In genomic region chr12:132614861-132615578, GRCh38 we compare ENCODE assay signal across 8 cellular contexts. TPM values are rescaled to one million over a fixed set of nuclear protein-coding genes. Genes with fewer than 3 reads are reported as not detected.
DNase-seq lines count a peak whose midpoint lies in the region; ATAC-seq and TF ChIP-seq lines count a peak whose summit lies in the region.

No MANE protein-coding gene starts in this region.

- H3K9me3 ChIP-seq in T-helper 17 cell (ENCODE audit: control insufficient read depth, low read length, poor library complexity, severe bottlenecking) (peaks cover 11% of the 10 kb centered on the region), adrenal gland (replicated peaks in 1 of 3) (no peaks in the 10 kb centered on the region)

- TF ChIP-seq CTCF in AG10803 (conservative IDR thresholded peaks at IDR 0.05; ENCODE audit: low read length): peak; percentile 87
- TF ChIP-seq CTCF in adrenal gland (IDR thresholded peaks at IDR 0.05): peak; percentile 83 to 91 (median 88)
- peak; percentile 92 for TF ChIP-seq CTCF in retinal pigment epithelial cell (conservative IDR thresholded peaks at IDR 0.05; ENCODE audit: low read depth, low read length)

- H3K4me3 Mint-ChIP-seq in T-helper 17 cell: peak overlapping the region; percentile 19

- H3K27me3 ChIP-seq in adrenal gland: peaks cover 50% of the 10 kb centered on the region

- H3K27ac Mint-ChIP-seq in T-helper 17 cell: no peak overlapping the region

- WGBS in adrenal gland, 4 donors: 26 to 31% (median 28%) methylated on average over 17 to 18 of the region's 18 CpGs

- H3K4me3 ChIP-seq in AG10803 (ENCODE audit: low read length) (no peak overlapping the region), adrenal gland (no peak overlapping the region), retinal pigment epithelial cell (ENCODE audit: low read length) (no peak overlapping the region)

- H3K27ac ChIP-seq in adrenal gland: no peak overlapping the region

- peaks cover 0 to 3% of the 10 kb centered on the region in 2 donors for H3K4me1 ChIP-seq in adrenal gland (replicated peaks in 1 of 2)

- peaks cover 16% of the 10 kb centered on the region for H3K4me1 Mint-ChIP-seq in T-helper 17 cell

- H3K36me3 Mint-ChIP-seq in T-helper 17 cell (ENCODE audit: low read depth): peaks cover 5% of the 10 kb centered on the region

- TF ChIP-seq POLR2A in adrenal gland (IDR thresholded peaks at IDR 0.05): no peak

- H3K27me3 Mint-ChIP-seq in T-helper 17 cell: peaks cover 41% of the 10 kb centered on the region

- ATAC-seq in GM21367 (IDR thresholded peaks at IDR 0.05; ENCODE audit: unreplicated experiment) (peak; percentile 65), T-helper 17 cell (peak; percentile 86), left ventricle myocardium superior (peak; percentile 94), HG02759 (IDR thresholded peaks at IDR 0.05; ENCODE audit: unreplicated experiment) (no peak)

- intact Hi-C loops in adrenal gland (cut with DNase I): loop anchor here (10.0 kb wide), 2 partner anchors 200 to 460 kb away; no protein-coding TSS in a partner anchor
- intact Hi-C loops in left ventricle myocardium superior (cut with micrococcal nuclease): loop anchor here (10.0 kb wide), 1 partner anchor 200 kb away; no protein-coding TSS in a partner anchor

- H3K36me3 ChIP-seq in adrenal gland (replicated peaks in 1 of 2): no peaks in the 10 kb centered on the region

- DNase-seq in AG10803 (ENCODE audit: low read depth) (peak; percentile 79), NCI-H1694 (lab: John Stamatoyannopoulos, UW) (peak; percentile 76), T-helper 17 cell (peak; percentile 53 to 74 (median 68)), adrenal gland (peak; percentile 73 to 90 (median 88)), left ventricle myocardium superior (peak; percentile 87), retinal pigment epithelial cell (ENCODE audit: low read depth) (peak; percentile 24)

RNA-seq across cellular contexts. Expression of gene P2RX2, which starts 3.6 kb away (rescaled TPM):
- total RNA-seq in T-helper 17 cell: not detected
- under 1 TPM in 1 of 8 donors, not detected in 7; 0.11 TPM for total RNA-seq in adrenal gland
- 1 to 10 TPM in 1 of 3 donors, under 1 TPM in 1, not detected in 1; 0.44 to 1.9 TPM for polyA plus RNA-seq in adrenal gland
- total RNA-seq in left ventricle myocardium superior: not detected

RNA-seq across cellular contexts. Expression of gene LRCOL1, which starts 4.6 kb away (rescaled TPM):
- total RNA-seq in T-helper 17 cell: not detected
- 1 to 10 TPM in 3 of 8 donors, under 1 TPM in 1, not detected in 4; 0.65 to 1.4 (median 1.4) TPM for total RNA-seq in adrenal gland
- polyA plus RNA-seq in adrenal gland: 1 to 10 TPM in 1 of 3 donors, under 1 TPM in 1, not detected in 1; 0.88 to 1.2 TPM
- not detected for total RNA-seq in left ventricle myocardium superior

Comparison
In these comparisons a context has a peak if more than half of its experiments do, and no peak if none do; other contexts are left out.
1. DNase-seq: peak in every context shown above with its lines; median percentile 88 in adrenal gland; 87 in left ventricle myocardium superior; 79 in AG10803; 76 in NCI-H1694; 68 in T-helper 17 cell; 24 in retinal pigment epithelial cell.